Comparison of ENCODE assay signal across 8 cellular contexts in genomic region chr12:1318327-1319031, GRCh38.
A peak's percentile ranks its signal among the peaks of the same experiment; 100 is the strongest.
DNase-seq lines count a peak whose midpoint lies in the region; ATAC-seq and TF ChIP-seq lines count a peak whose summit lies in the region.

No MANE protein-coding gene starts in this region.

- H3K36me3 Mint-ChIP-seq in CD14-positive monocyte: peaks cover 7 to 12% of the 10 kb centered on the region in 2 donors

- H3K9me3 ChIP-seq in esophagus (ENCODE audit: control insufficient read depth in 2 of 2, insufficient read depth in 1 of 2, low read depth in 1 of 2, low read length in 1 of 2): no peaks in the 10 kb centered on the region

- ATAC-seq in omental fat pad (ENCODE audit: low FRiP score) (peak; percentile 68), HG02642 (IDR thresholded peaks at IDR 0.05; ENCODE audit: poor library complexity, unreplicated experiment) (no peak), GM21381 (IDR thresholded peaks at IDR 0.05; ENCODE audit: unreplicated experiment) (no peak)

- no peak overlapping the region for H3K4me3 Mint-ChIP-seq in CD14-positive monocyte

- H3K4me1 Mint-ChIP-seq in CD14-positive monocyte: peaks cover 34% of the 10 kb centered on the region

- H3K27ac ChIP-seq in esophagus (ENCODE audit: low read depth in 2 of 2, low read length in 1 of 2): peak overlapping the region; percentile 52 to 83

- H3K4me3 ChIP-seq in esophagus (ENCODE audit: low read depth in 1 of 2, low read length in 2 of 2): no peak overlapping the region

- no peaks in the 10 kb centered on the region for H3K4me1 ChIP-seq in esophagus (ENCODE audit: control insufficient read depth in 2 of 2, insufficient read depth in 2 of 2, low read length in 1 of 2)

- H3K9me3 Mint-ChIP-seq in CD14-positive monocyte: peaks cover 2 to 10% (median 7%) of the 10 kb centered on the region in 7 donors

- TF ChIP-seq CTCF in omental fat pad (IDR thresholded peaks at IDR 0.05) (no peak), CD14-positive monocyte (IDR thresholded peaks at IDR 0.05) (no peak)

- no peaks in the 10 kb centered on the region for H3K36me3 ChIP-seq in esophagus (ENCODE audit: control insufficient read depth in 2 of 2, insufficient read depth in 2 of 2, low read length in 1 of 2)

- H3K27ac Mint-ChIP-seq in CD14-positive monocyte: peak overlapping the region in 2 of 7 donors; percentile 53 to 54

- H3K27me3 Mint-ChIP-seq in CD14-positive monocyte (ENCODE audit: low read depth in 3 of 3): no peaks in the 10 kb centered on the region

- WGBS in esophagus, 2 donors: 21 to 33% methylated on average over 7 of the region's 7 CpGs

- intact Hi-C loops in CD14-positive monocyte (cut with micrococcal nuclease): no loop called here

- DNase-seq in GM04504 (ENCODE audit: low read depth): peak; percentile 50
- peak; percentile 82 for DNase-seq in NCI-H510A treated with DMSO at 0.1 percent for 48 hours (lab: John Stamatoyannopoulos, UW)
- no peak for DNase-seq in omental fat pad (ENCODE audit: low spot score)
- no peak for DNase-seq in CD14-positive monocyte (ENCODE audit: low spot score)
- no peak for DNase-seq in DMS114 treated with DMSO at 0.1 percent for 48 hours (lab: John Stamatoyannopoulos, UW; ENCODE audit: unreplicated experiment)

- H3K27me3 ChIP-seq in esophagus (ENCODE audit: control insufficient read depth in 1 of 2, insufficient read depth in 2 of 2, low read length in 2 of 2): no peaks in the 10 kb centered on the region

Comparison
In these comparisons a context has a peak if more than half of its experiments do, and no peak if none do; other contexts are left out.
1. DNase-seq: peak in GM04504 (single experiment) and NCI-H510A treated with DMSO at 0.1 percent for 48 hours (single experiment); none in omental fat pad (single experiment), CD14-positive monocyte (single experiment) and DMS114 treated with DMSO at 0.1 percent for 48 hours (single experiment).